ENCODE assay signal across 15 cellular contexts in genomic region chr11:126161146-126161458, GRCh38. TPM values are rescaled to one million over a fixed set of nuclear protein-coding genes. Genes with fewer than 3 reads are reported as not detected.
DNase-seq lines count a peak whose midpoint lies in the region; ATAC-seq and TF ChIP-seq lines count a peak whose summit lies in the region.
"Had no signal": no experiment of that assay in that cellular context is flagged by ENCODE, and none has a peak within 500 bp of the region (broad histone marks: within the 10 kb centered on the region; RNA-seq: fewer than 3 reads in every experiment).

No MANE protein-coding gene starts in this region.

- H3K4me3 ChIP-seq in neural progenitor cell: no peak overlapping the region

- peaks cover 0 to 6% of the 10 kb centered on the region in 2 donors for H3K27me3 Mint-ChIP-seq in natural killer cell treated with Interleukin-12 subunit alpha and Interleukin-12 subunit beta and Interleukin-15 and Interleukin-18, amount 100 ng/mL, for 72 hours
- H3K27me3 Mint-ChIP-seq in natural killer cell (ENCODE audit: low read depth in 2 of 2) (no peaks in the 10 kb centered on the region), brain (peaks cover 16% of the 10 kb centered on the region), neural progenitor cell (ENCODE audit: insufficient read depth, low read depth) (peaks cover 5% of the 10 kb centered on the region)

- TF ChIP-seq CTCF in natural killer cell (IDR thresholded peaks at IDR 0.05) (no peak), brain (conservative IDR thresholded peaks at IDR 0.05) (no peak), neural progenitor cell (IDR thresholded peaks at IDR 0.05) (no peak)

- no peaks in the 10 kb centered on the region for H3K4me1 Mint-ChIP-seq in natural killer cell treated with Interleukin-12 subunit alpha and Interleukin-12 subunit beta and Interleukin-15 and Interleukin-18, amount 100 ng/mL, for 72 hours (ENCODE audit: low read depth in 2 of 2)
- H3K4me1 Mint-ChIP-seq in natural killer cell (no peaks in the 10 kb centered on the region), brain (peaks cover 41% of the 10 kb centered on the region), neural progenitor cell (peaks cover 44% of the 10 kb centered on the region)
- H3K4me1 Mint-ChIP-seq: CD14-positive monocyte had no signal

- no peaks in the 10 kb centered on the region for H3K79me2 ChIP-seq in neural progenitor cell (ENCODE audit: low read depth)

- no peak overlapping the region for H3K4me3 Mint-ChIP-seq in natural killer cell treated with Interleukin-12 subunit alpha and Interleukin-12 subunit beta and Interleukin-15 and Interleukin-18, amount 100 ng/mL, for 72 hours
- H3K4me3 Mint-ChIP-seq in natural killer cell (no peak overlapping the region), brain (peak overlapping the region in 1 of 5 experiments; percentile 49), neural progenitor cell (peak overlapping the region; percentile 67)
- H3K4me3 Mint-ChIP-seq: CD14-positive monocyte; CD8-positive, alpha-beta T cell had no signal

- H3K4me2 ChIP-seq in neural progenitor cell: peak overlapping the region; percentile 63

- no peaks in the 10 kb centered on the region for H3K27me3 ChIP-seq in neural progenitor cell

- no peaks in the 10 kb centered on the region for H3K36me3 Mint-ChIP-seq in natural killer cell treated with Interleukin-12 subunit alpha and Interleukin-12 subunit beta and Interleukin-15 and Interleukin-18, amount 100 ng/mL, for 72 hours
- no peaks in the 10 kb centered on the region for H3K36me3 Mint-ChIP-seq in natural killer cell
- H3K36me3 Mint-ChIP-seq in brain: no peaks in the 10 kb centered on the region
- no peaks in the 10 kb centered on the region for H3K36me3 Mint-ChIP-seq in neural progenitor cell
- H3K36me3 Mint-ChIP-seq: CD14-positive monocyte; CD8-positive, alpha-beta T cell had no signal

- peaks cover 9% of the 10 kb centered on the region for H4K20me1 ChIP-seq in neural progenitor cell (ENCODE audit: low read depth)

- H3F3A ChIP-seq in neural progenitor cell (ENCODE audit: low read depth): peaks cover 66% of the 10 kb centered on the region

- no peaks in the 10 kb centered on the region for H3K9me3 ChIP-seq in neural progenitor cell (ENCODE audit: low read depth)

- no peak overlapping the region for H3K9ac ChIP-seq in neural progenitor cell

- peak; percentile 49 for DNase-seq in natural killer cell treated with Interleukin-12 subunit alpha and Interleukin-12 subunit beta and Interleukin-15 and Interleukin-18, amount 100 ng/mL, for 72 hours (ENCODE audit: low spot score)
- DNase-seq in natural killer cell: no peak
- DNase-seq in neural progenitor cell (ENCODE audit: low spot score): no peak
- no peak for DNase-seq in NCI-H2081 treated with DMSO at 0.1 percent for 48 hours (lab: John Stamatoyannopoulos, UW)
- no peak for DNase-seq in SIG-M5 (lab: John Stamatoyannopoulos, UW)
- DNase-seq: 8988T; CD8-positive, alpha-beta T cell; COR-L47; DND-41; GDM1; H7 had no signal

- H3K4me1 ChIP-seq in neural progenitor cell: peaks cover 76% of the 10 kb centered on the region

- no peak overlapping the region for H2AFZ ChIP-seq in neural progenitor cell (replicated peaks)

- intact Hi-C loops in natural killer cell (cut with micrococcal nuclease): no loop called here

- no peak for ATAC-seq in natural killer cell treated with Interleukin-12 subunit alpha and Interleukin-12 subunit beta and Interleukin-15 and Interleukin-18, amount 100 ng/mL, for 72 hours
- ATAC-seq in natural killer cell (no peak), GM18498 (IDR thresholded peaks at IDR 0.05; ENCODE audit: unreplicated experiment) (no peak)
- no peak for ATAC-seq in activated CD4-positive, CD25-positive, alpha-beta regulatory T cell treated with anti-CD3 and anti-CD28 coated beads, Interleukin-2, amount 50 U/mL, for 24 hours
- ATAC-seq: CD8-positive, alpha-beta T cell had no signal

- no peaks in the 10 kb centered on the region for H3K36me3 ChIP-seq in neural progenitor cell

- no peak overlapping the region for H3K27ac Mint-ChIP-seq in natural killer cell treated with Interleukin-12 subunit alpha and Interleukin-12 subunit beta and Interleukin-15 and Interleukin-18, amount 100 ng/mL, for 72 hours
- H3K27ac Mint-ChIP-seq in natural killer cell (no peak overlapping the region), brain (peak overlapping the region in 4 of 5 experiments; percentile 11 to 90 (median 61)), neural progenitor cell (peak overlapping the region; percentile 88)
- H3K27ac Mint-ChIP-seq: CD14-positive monocyte; CD8-positive, alpha-beta T cell had no signal

- no peak overlapping the region for H3K27ac ChIP-seq in neural progenitor cell

- H3K9me3 Mint-ChIP-seq in natural killer cell treated with Interleukin-12 subunit alpha and Interleukin-12 subunit beta and Interleukin-15 and Interleukin-18, amount 100 ng/mL, for 72 hours: no peaks in the 10 kb centered on the region
- no peaks in the 10 kb centered on the region for H3K9me3 Mint-ChIP-seq in natural killer cell
- H3K9me3 Mint-ChIP-seq in brain: peaks cover 0 to 7% (median 0%) of the 10 kb centered on the region in 5 experiments
- H3K9me3 Mint-ChIP-seq in neural progenitor cell: peaks cover 2% of the 10 kb centered on the region
- H3K9me3 Mint-ChIP-seq: CD8-positive, alpha-beta T cell had no signal

RNA-seq across cellular contexts. Expression of gene RPUSD4, which starts 50.3 kb away (rescaled TPM):
- 10 to 100 TPM; 36.5 to 53.5 TPM for total RNA-seq in natural killer cell treated with Interleukin-12 subunit alpha and Interleukin-12 subunit beta and Interleukin-15 and Interleukin-18, amount 100 ng/mL, for 72 hours
- 10 to 100 TPM; 27.1 to 41.7 (median 38.9) TPM for total RNA-seq in natural killer cell
- polyA plus RNA-seq in brain (ENCODE audit: insufficient read depth, low read depth, low replicate concordance): 15.8 TPM
- total RNA-seq in neural progenitor cell (ENCODE audit: low replicate concordance): 46.7 and 47.1 TPM in 2 replicates

RNA-seq across cellular contexts. Expression of gene FAM118B, which starts 50.5 kb away (rescaled TPM):
- 10 to 100 TPM; 13.8 to 16.9 TPM for total RNA-seq in natural killer cell treated with Interleukin-12 subunit alpha and Interleukin-12 subunit beta and Interleukin-15 and Interleukin-18, amount 100 ng/mL, for 72 hours
- total RNA-seq in natural killer cell: 1 to 10 TPM; 5.4 to 9.7 (median 7.8) TPM
- 31.6 TPM for polyA plus RNA-seq in brain (ENCODE audit: insufficient read depth, low read depth, low replicate concordance)
- total RNA-seq in neural progenitor cell (ENCODE audit: low replicate concordance): 42.4 and 43.2 TPM in 2 replicates

Comparison
In these comparisons a context has a peak if more than half of its experiments do, and no peak if none do; other contexts are left out.
1. H3K27ac Mint-ChIP-seq: peak in brain (4 of 5) and neural progenitor cell (single experiment); none in natural killer cell treated with Interleukin-12 subunit alpha and Interleukin-12 subunit beta and Interleukin-15 and Interleukin-18, amount 100 ng/mL, for 72 hours (0 of 2) and natural killer cell (0 of 2).